25 cellular contexts compared by ENCODE assay signal in genomic region chr7:30674420-30674819, GRCh38. TPM values are rescaled to one million over a fixed set of nuclear protein-coding genes. Genes with fewer than 3 reads are reported as not detected.
"Had no signal": no experiment of that assay in that cellular context is flagged by ENCODE, and none has a peak within 500 bp of the region (broad histone marks: within the 10 kb centered on the region; RNA-seq: fewer than 3 reads in every experiment).

No MANE protein-coding gene starts in this region.

- H3K9me3 ChIP-seq: breast epithelium, pancreas, prostate gland, sigmoid colon, thoracic aorta had no signal

- H3K36me3 ChIP-seq: breast epithelium, heart right ventricle, pancreas, prostate gland, sigmoid colon, thoracic aorta had no signal

- H3K27ac ChIP-seq: breast epithelium, foreskin keratinocyte, heart right ventricle, pancreas, prostate gland, sigmoid colon, thoracic aorta had no signal

- FAIRE-seq: pancreas, small intestine, urothelium cell line had no signal

- ATAC-seq: activated CD8-positive, alpha-beta T cell treated with anti-CD3 and anti-CD28 coated beads for 36 hours; activated naive CD4-positive, alpha-beta T cell treated with anti-CD3 and anti-CD28 coated beads, Interleukin-2, amount 50 U/mL, for 72 hours; activated T-cell treated with anti-CD3 and anti-CD28 coated beads, Interleukin-2, amount 50 U/mL, for 4 hours; activated T-helper 17 cell treated with anti-CD3 and anti-CD28 coated beads, Interleukin-2, amount 50 U/mL, for 72 hours; esophagus mucosa; foreskin keratinocyte; naive thymus-derived CD4-positive, alpha-beta T cell; stimulated activated effector memory CD8-positive, alpha-beta T cell treated with anti-CD3 and anti-CD28 coated beads, Interleukin-12 subunit alpha, Interleukin-12 subunit beta, amount 100 ng/mL, for 72 hours had no signal

- H3K27me3 ChIP-seq: breast epithelium, pancreas had no signal

- H3K4me3 ChIP-seq: breast epithelium, heart right ventricle, pancreas, prostate gland, sigmoid colon, thoracic aorta had no signal

- DNase-seq: activated B cell treated with CpG ODN at 0.5 μM for 24 hours; activated CD4-positive, alpha-beta T cell treated with anti-CD3 and anti-CD28 coated beads, Interleukin-2, amount 50 U/mL, for 1 hour; activated CD8-positive, alpha-beta T cell treated with anti-CD3 and anti-CD28 coated beads for 36 hours; activated T-cell treated with anti-CD3 and anti-CD28 coated beads, Interleukin-2, amount 50 U/mL, for 4 hours; central memory CD4-positive, alpha-beta T cell; foreskin keratinocyte; heart right ventricle; midbrain; naive thymus-derived CD4-positive, alpha-beta T cell; nucleus accumbens; retina; sigmoid colon; small intestine; stimulated activated CD4-positive, alpha-beta T cell treated with anti-CD3 and anti-CD28 coated beads, Interleukin-4, amount 100 ng/mL, for 24 hours; trophoblast cell had no signal

- H3K4me1 ChIP-seq: breast epithelium, foreskin keratinocyte, heart right ventricle, pancreas, prostate gland, sigmoid colon had no signal

RNA-seq across cellular contexts. Expression of gene CRHR2, which starts 7.8 kb away (rescaled TPM):
- total RNA-seq: activated B cell treated with CpG ODN at 0.5 μM for 24 hours; activated CD8-positive, alpha-beta T cell treated with anti-CD3 and anti-CD28 coated beads for 36 hours; activated naive CD4-positive, alpha-beta T cell treated with anti-CD3 and anti-CD28 coated beads, Interleukin-2, amount 50 U/mL, for 72 hours; activated T-cell treated with anti-CD3 and anti-CD28 coated beads, Interleukin-2, amount 50 U/mL, for 4 hours; activated T-helper 17 cell treated with anti-CD3 and anti-CD28 coated beads, Interleukin-2, amount 50 U/mL, for 72 hours; esophagus mucosa; foreskin keratinocyte; kidney epithelial cell; naive thymus-derived CD4-positive, alpha-beta T cell; sigmoid colon had no signal
- polyA plus RNA-seq: foreskin keratinocyte; naive thymus-derived CD4-positive, alpha-beta T cell had no signal
